In the genomic region with DNA sequence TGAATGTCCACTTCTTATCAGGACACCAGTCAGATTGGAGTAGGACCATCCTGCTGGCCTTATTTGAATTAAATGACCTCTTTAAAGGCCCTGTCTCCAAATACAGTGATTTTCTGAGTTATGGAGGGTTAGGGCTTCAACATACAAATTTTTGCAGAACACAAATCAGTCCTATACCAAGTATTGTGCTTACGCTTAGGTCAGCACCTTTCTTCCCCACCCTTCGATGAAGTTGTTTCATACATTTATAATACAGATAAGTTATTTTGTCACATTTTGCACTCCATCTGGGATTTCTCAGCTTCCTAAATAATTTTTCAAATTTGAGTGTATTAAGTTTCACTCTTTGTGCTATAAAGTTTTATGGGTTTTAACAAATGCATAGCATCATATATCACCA, we compare ENCODE assay signal across 33 cellular contexts.
"Had no signal": no experiment of that assay in that cellular context is flagged by ENCODE, and none has a peak within 500 bp of the region (broad histone marks: within the 10 kb centered on the region; RNA-seq: fewer than 3 reads in every experiment).

No MANE protein-coding gene starts in this region.

- H3K27me3 ChIP-seq: MG63 had no signal

- H3K4me3 ChIP-seq: MG63 had no signal

- DNase-seq: Karpas-422, Kasumi-1, MG63, MM.1S, MV-4-11, NCI-H1048, NCI-H1092, NCI-H1092 treated with DMSO at 0.1 percent for 48 hours, NCI-H1105, NCI-H1105 treated with DMSO at 0.1 percent for 48 hours, NCI-H1417, NCI-H1417 treated with DMSO at 0.1 percent for 48 hours, NCI-H1436, NCI-H1436 treated with DMSO at 0.1 percent for 48 hours, NCI-H146, NCI-H1694, NCI-H1694 treated with DMSO at 0.1 percent for 48 hours, NCI-H187, NCI-H187 treated with DMSO at 0.1 percent for 48 hours, NCI-H1930, NCI-H2029, NCI-H2029 treated with DMSO at 0.1 percent for 48 hours, NCI-H2081, NCI-H2081 treated with DMSO at 0.1 percent for 48 hours, NCI-H2107, NCI-H2171, NCI-H2171 treated with DMSO at 0.1 percent for 48 hours, NCI-H2227 treated with DMSO at 0.1 percent for 48 hours, NCI-H345, NCI-H446, NCI-H446 treated with DMSO at 0.1 percent for 48 hours, NCI-H510A, NCI-H510A treated with DMSO at 0.1 percent for 48 hours had no signal
